In the genomic region with DNA sequence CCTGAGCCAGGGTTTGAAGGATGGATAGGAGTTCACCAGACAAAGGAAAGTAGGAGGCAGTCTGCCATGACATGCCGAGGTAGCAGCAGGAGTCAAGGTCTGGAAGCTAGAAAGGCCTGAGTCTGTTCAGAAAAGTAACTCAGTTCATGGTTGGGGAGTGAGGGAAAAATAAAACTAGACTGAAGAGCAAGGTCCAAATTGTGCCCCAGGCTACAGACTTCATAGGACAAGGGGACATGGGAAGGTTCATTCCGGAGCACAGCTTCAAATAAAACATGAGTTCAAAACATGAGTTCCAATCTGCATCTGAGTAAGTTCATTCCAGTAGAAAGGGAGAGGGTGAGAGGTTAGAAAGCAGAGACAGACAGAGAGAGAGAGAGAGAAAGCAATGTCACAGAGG, we compare ENCODE assay signal across 1 cellular context.
TF ChIP-seq lines count a peak whose summit lies in the region.

No MANE protein-coding gene starts in this region.

TF ChIP-seq in liver, 16 proteins besides CTCF, POLR2A, EP300 and RAD21 (continued from another document):
- TF ChIP-seq, protein P1, sequence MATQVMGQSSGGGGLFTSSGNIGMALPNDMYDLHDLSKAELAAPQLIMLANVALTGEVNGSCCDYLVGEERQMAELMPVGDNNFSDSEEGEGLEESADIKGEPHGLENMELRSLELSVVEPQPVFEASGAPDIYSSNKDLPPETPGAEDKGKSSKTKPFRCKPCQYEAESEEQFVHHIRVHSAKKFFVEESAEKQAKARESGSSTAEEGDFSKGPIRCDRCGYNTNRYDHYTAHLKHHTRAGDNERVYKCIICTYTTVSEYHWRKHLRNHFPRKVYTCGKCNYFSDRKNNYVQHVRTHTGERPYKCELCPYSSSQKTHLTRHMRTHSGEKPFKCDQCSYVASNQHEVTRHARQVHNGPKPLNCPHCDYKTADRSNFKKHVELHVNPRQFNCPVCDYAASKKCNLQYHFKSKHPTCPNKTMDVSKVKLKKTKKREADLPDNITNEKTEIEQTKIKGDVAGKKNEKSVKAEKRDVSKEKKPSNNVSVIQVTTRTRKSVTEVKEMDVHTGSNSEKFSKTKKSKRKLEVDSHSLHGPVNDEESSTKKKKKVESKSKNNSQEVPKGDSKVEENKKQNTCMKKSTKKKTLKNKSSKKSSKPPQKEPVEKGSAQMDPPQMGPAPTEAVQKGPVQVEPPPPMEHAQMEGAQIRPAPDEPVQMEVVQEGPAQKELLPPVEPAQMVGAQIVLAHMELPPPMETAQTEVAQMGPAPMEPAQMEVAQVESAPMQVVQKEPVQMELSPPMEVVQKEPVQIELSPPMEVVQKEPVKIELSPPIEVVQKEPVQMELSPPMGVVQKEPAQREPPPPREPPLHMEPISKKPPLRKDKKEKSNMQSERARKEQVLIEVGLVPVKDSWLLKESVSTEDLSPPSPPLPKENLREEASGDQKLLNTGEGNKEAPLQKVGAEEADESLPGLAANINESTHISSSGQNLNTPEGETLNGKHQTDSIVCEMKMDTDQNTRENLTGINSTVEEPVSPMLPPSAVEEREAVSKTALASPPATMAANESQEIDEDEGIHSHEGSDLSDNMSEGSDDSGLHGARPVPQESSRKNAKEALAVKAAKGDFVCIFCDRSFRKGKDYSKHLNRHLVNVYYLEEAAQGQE (IDR thresholded peaks at IDR 0.05), result no peak
- TF ChIP-seq SP1 (IDR thresholded peaks at IDR 0.05) (no peak), GABPA (IDR thresholded peaks at IDR 0.05 in 1 of 2, conservative IDR thresholded peaks at IDR 0.05 in 1 of 2) (no peak), FOXA2 (IDR thresholded peaks at IDR 0.05) (no peak), EGR1 (IDR thresholded peaks at IDR 0.05; ENCODE audit: low read depth in 2 of 2) (no peak), HNF4A (conservative IDR thresholded peaks at IDR 0.05) (peak; percentile 51 to 65), ATF3 (IDR thresholded peaks at IDR 0.05) (no peak), FOXA1 (IDR thresholded peaks at IDR 0.05) (no peak), YY1 (IDR thresholded peaks at IDR 0.05) (no peak)
